In the genomic region with DNA sequence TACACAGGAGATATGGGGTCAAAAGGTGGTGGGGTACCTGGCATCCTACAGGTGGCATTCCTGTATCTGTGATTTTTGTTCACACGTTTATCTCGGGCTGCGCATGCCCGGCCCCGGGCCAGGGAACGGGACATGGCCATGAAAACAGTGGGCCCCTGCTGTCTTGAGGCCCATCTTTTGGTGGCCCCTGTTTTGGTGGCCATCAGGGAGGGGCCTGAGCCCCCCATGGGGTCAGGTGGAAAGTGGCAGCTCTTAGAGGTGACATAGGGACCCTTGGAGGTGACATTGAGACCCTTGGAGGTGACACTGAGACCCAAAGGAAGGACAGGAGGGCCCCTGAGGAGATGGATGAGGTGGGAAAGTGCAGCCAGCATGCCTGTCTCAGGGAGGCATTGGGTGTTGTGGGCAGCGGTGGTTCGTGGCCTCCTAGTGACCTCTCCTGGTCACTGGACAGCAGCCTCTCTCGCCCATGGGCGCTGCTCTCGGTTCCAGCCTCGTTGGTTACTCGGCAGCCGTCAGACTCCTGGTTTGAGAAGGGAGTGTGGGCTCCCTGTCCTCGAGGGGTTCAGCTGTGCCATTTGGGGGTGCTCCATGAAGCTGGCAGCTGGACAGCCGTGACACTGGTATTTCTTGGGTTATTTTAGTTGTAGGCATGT, we compare ENCODE assay signal across 13 cellular contexts. TPM values are rescaled to one million over a fixed set of nuclear protein-coding genes. Genes with fewer than 3 reads are reported as not detected.
DNase-seq lines count a peak whose midpoint lies in the region; ATAC-seq and TF ChIP-seq lines count a peak whose summit lies in the region.
"Had no signal": no experiment of that assay in that cellular context is flagged by ENCODE, and none has a peak within 500 bp of the region (broad histone marks: within the 10 kb centered on the region; RNA-seq: fewer than 3 reads in every experiment).

No MANE protein-coding gene starts in this region.

- peaks cover 33% of the 10 kb centered on the region for H4K20me1 ChIP-seq in Loucy (ENCODE audit: insufficient read depth, low read length, poor library complexity, severe bottlenecking)

- peaks cover 6% of the 10 kb centered on the region; the same call in 1 of the 2 replicates for H3K36me3 ChIP-seq in Loucy (ENCODE audit: insufficient read depth, low read length)
- no peaks in the 10 kb centered on the region for H3K36me3 ChIP-seq in esophagus muscularis mucosa
- peaks cover 0 to 10% of the 10 kb centered on the region in 2 experiments for H3K36me3 ChIP-seq in mesenchymal stem cell (ENCODE audit: control insufficient read depth in 1 of 2, insufficient read depth in 2 of 2, low read depth in 1 of 2, low read length in 2 of 2)

- no peak overlapping the region for H2BK120ac ChIP-seq in mesenchymal stem cell (ENCODE audit: low read depth, low read length)

- H3K79me1 ChIP-seq in mesenchymal stem cell (replicated peaks; ENCODE audit: low read length, poor library complexity, severe bottlenecking), result peaks cover 42% of the 10 kb centered on the region

- TF ChIP-seq POLR2A in esophagus muscularis mucosa (IDR thresholded peaks at IDR 0.05; ENCODE audit: low read depth), result no peak

- 68% methylated on average over 13 of the region's 16 CpGs for WGBS in esophagus muscularis mucosa
- 92% methylated on average over 16 of the region's 16 CpGs for WGBS in mesenchymal stem cell

- H3K79me2 ChIP-seq in Loucy (ENCODE audit: insufficient read depth, low read length), result peaks cover 95% of the 10 kb centered on the region

- no peak overlapping the region for H4K91ac ChIP-seq in mesenchymal stem cell (ENCODE audit: low read length)

- DNase-seq in ACHN, result peak; percentile 71
- no peak for DNase-seq in esophagus muscularis mucosa (ENCODE audit: extremely low spot score)
- DNase-seq in mesenchymal stem cell, result no peak
- DNase-seq: activated T-cell treated with anti-CD3 and anti-CD28 coated beads, Interleukin-2, amount 50 U/mL, for 24 hours; NCI-H2227 treated with DMSO at 0.1 percent for 48 hours; T-helper 1 cell had no signal

- no peak overlapping the region for H2BK5ac ChIP-seq in mesenchymal stem cell (ENCODE audit: low read depth, low read length, poor library complexity, severe bottlenecking)

- H3K9ac ChIP-seq in Loucy (ENCODE audit: low read depth, low read length, poor library complexity, severe bottlenecking) (peak overlapping the region; percentile 61), mesenchymal stem cell (ENCODE audit: low read length) (no peak overlapping the region)

- TF ChIP-seq CTCF in Loucy (conservative IDR thresholded peaks at IDR 0.05; ENCODE audit: low read length), result peak; percentile 23; the same call in 1 of the 2 replicates
- peak; percentile 46 to 52 (median 50) for TF ChIP-seq CTCF in esophagus muscularis mucosa (IDR thresholded peaks at IDR 0.05)

- H2AK5ac ChIP-seq in mesenchymal stem cell (ENCODE audit: low read length, severe bottlenecking), result peak overlapping the region; percentile 45

- in situ Hi-C loops in ACHN (cut with HindIII; ENCODE audit: low pct_ligation_motif_present, low pct_unique_long_range_greater_than_20kb, low sequenced_read_pairs), result no loop called here

- H4K8ac ChIP-seq in mesenchymal stem cell (ENCODE audit: low read length), result no peak overlapping the region

- no peak for TF ChIP-seq EP300 in esophagus muscularis mucosa (IDR thresholded peaks at IDR 0.05)

- H3K4me3 ChIP-seq in Loucy (ENCODE audit: low read length, poor library complexity, severe bottlenecking) (no peak overlapping the region), esophagus muscularis mucosa (no peak overlapping the region), mesenchymal stem cell (ENCODE audit: insufficient read depth in 1 of 2, low read depth in 1 of 2, low read length in 2 of 2) (no peak overlapping the region)
- H3K4me3 ChIP-seq: skin epidermis had no signal

- intact Hi-C loops in esophagus muscularis mucosa (cut with DNase I), result loop anchor here (5.0 kb wide), 2 partner anchors 35 to 115 kb away; no protein-coding TSS in a partner anchor

- no peaks in the 10 kb centered on the region for H3K9me2 ChIP-seq in Loucy (replicated peaks; ENCODE audit: low read depth, low read length)

- H3F3A ChIP-seq in Loucy (ENCODE audit: low read depth), result peaks cover 12% of the 10 kb centered on the region

- H3K9me3 ChIP-seq in Loucy (ENCODE audit: insufficient read depth, low read depth, low read length) (no peaks in the 10 kb centered on the region), esophagus muscularis mucosa (no peaks in the 10 kb centered on the region), mesenchymal stem cell (ENCODE audit: control insufficient read depth, low read length) (no peaks in the 10 kb centered on the region)

- H3K4me2 ChIP-seq in Loucy (ENCODE audit: low read depth, low read length, poor library complexity, severe bottlenecking) (no peak overlapping the region), mesenchymal stem cell (ENCODE audit: low read length, poor library complexity, severe bottlenecking) (no peak overlapping the region)

- H3K27me3 ChIP-seq in Loucy (ENCODE audit: insufficient read depth, low read length, poor library complexity, severe bottlenecking) (no peaks in the 10 kb centered on the region), esophagus muscularis mucosa (no peaks in the 10 kb centered on the region), mesenchymal stem cell (ENCODE audit: control insufficient read depth in 1 of 2, insufficient read depth in 1 of 2, low read length in 2 of 2) (peaks cover 0 to 5% of the 10 kb centered on the region in 2 experiments)

- peak overlapping the region in 1 of 2 experiments; percentile 79 for H3K14ac ChIP-seq in mesenchymal stem cell (ENCODE audit: low read length in 2 of 2)

- ATAC-seq in HG03354 (IDR thresholded peaks at IDR 0.05; ENCODE audit: poor library complexity, severe bottlenecking, unreplicated experiment) (no peak), HG02642 (IDR thresholded peaks at IDR 0.05; ENCODE audit: poor library complexity, unreplicated experiment) (no peak), HG03095 (IDR thresholded peaks at IDR 0.05; ENCODE audit: unreplicated experiment) (no peak), HG03135 (IDR thresholded peaks at IDR 0.05; ENCODE audit: unreplicated experiment) (no peak)
- ATAC-seq: stimulated activated memory B cell treated with anti-CD40 and anti-IgM and Interleukin-4, amounts not matched to agents 10 μg/mL and 1 μg/mL and 100 μg/mL, for 72 hours had no signal

- no peak overlapping the region for H3K4ac ChIP-seq in mesenchymal stem cell (ENCODE audit: low read depth in 1 of 2, low read length in 2 of 2)

- no peak overlapping the region for H2BK15ac ChIP-seq in mesenchymal stem cell (ENCODE audit: low read depth, poor library complexity, severe bottlenecking)

- H3K27ac ChIP-seq in esophagus muscularis mucosa (replicated peaks in 1 of 4) (peak overlapping the region; percentile 78 to 81 (median 80)), mesenchymal stem cell (ENCODE audit: low read length, poor library complexity, severe bottlenecking) (no peak overlapping the region)
- H3K27ac ChIP-seq: skin epidermis had no signal

- no peak overlapping the region for H2BK12ac ChIP-seq in mesenchymal stem cell (ENCODE audit: low read length in 2 of 2)

- H3K4me1 ChIP-seq in Loucy (ENCODE audit: insufficient read depth, low read length, poor library complexity, severe bottlenecking), result peaks cover 50% of the 10 kb centered on the region
- peaks cover 64 to 89% (median 79%) of the 10 kb centered on the region in 4 donors for H3K4me1 ChIP-seq in esophagus muscularis mucosa
- peaks cover 37% of the 10 kb centered on the region for H3K4me1 ChIP-seq in mesenchymal stem cell (ENCODE audit: control insufficient read depth, insufficient read depth, low read depth, low read length)

- H2AFZ ChIP-seq in Loucy (ENCODE audit: low read length), result no peak overlapping the region
- no peak overlapping the region for H2AFZ ChIP-seq in mesenchymal stem cell (ENCODE audit: low read depth, low read length)

- peak overlapping the region in 1 of 2 experiments; percentile 57 for H3K23ac ChIP-seq in mesenchymal stem cell (ENCODE audit: low read length in 2 of 2)

- H3K18ac ChIP-seq in mesenchymal stem cell (ENCODE audit: low read depth in 1 of 2, low read length in 2 of 2), result peak overlapping the region in 1 of 2 experiments; percentile 35

RNA-seq across cellular contexts. Expression of gene INPP5A, which starts 39.9 kb away (rescaled TPM):
- 100 to 1,000 TPM; 234 to 301 (median 245) TPM for total RNA-seq in esophagus muscularis mucosa
- 31.4 TPM for polyA plus RNA-seq in mesenchymal stem cell (2013, experiment 1 of 2)
- polyA plus RNA-seq in mesenchymal stem cell (2013, experiment 2 of 2), result 32.2 TPM
